Comparison of ENCODE assay signal across 8 cellular contexts in the genomic region with DNA sequence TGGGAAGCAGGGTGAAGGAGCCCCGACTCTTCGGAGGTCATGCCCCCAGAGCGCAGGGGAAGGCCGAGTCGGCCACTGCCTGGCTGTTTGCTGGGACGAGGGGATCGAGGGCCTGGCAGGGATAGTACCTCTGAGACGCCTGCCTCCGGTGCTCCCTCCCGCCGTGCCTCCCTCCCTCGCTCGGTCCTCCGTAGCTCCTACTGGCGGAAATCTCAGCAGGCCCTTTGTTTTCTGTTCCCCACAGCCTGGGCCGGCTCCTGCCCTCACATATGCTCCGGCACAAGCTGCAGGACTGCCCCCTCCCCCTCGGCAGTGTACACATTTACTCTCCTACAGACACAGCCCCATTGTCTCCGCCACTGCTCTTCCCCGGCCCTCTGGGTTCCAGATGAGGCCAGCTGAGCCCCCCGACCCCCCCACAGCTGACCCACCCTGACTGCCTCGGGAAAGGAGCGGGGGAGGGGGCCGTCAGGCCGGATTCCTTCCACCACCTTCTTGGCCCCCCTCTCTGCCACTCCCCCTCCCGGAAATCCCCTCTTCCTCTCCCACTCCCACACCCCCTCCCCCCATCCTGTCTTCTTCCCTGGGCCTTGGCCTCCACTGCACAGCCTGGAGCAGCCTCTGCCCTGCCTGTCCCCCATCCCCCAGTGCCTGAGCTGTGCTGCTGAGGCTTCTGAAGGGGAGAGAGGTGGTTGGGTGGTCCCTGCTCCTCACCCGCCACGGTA. TPM values are rescaled to one million over a fixed set of nuclear protein-coding genes. Genes with fewer than 3 reads are reported as not detected.
DNase-seq lines count a peak whose midpoint lies in the region; ATAC-seq, FAIRE-seq and TF ChIP-seq lines count a peak whose summit lies in the region.

No MANE protein-coding gene starts in this region.

- H3K9ac ChIP-seq in rectal smooth muscle tissue (ENCODE audit: low read length) = peak overlapping the region; percentile 51

- peaks cover 3% of the 10 kb centered on the region for H3K36me3 Mint-ChIP-seq in activated T-cell treated with anti-CD3 and anti-CD28 coated beads, Interleukin-2, amount 50 U/mL, for 4 hours (ENCODE audit: insufficient read depth)

- no peak for DNase-seq in activated T-cell treated with anti-CD3 and anti-CD28 coated beads, Interleukin-2, amount 50 U/mL, for 4 hours
- DNase-seq in activated T-cell treated with anti-CD3 and anti-CD28 coated beads, Interleukin-2, amount 50 U/mL, for 48 hours = no peak
- peak; percentile 53 to 75 for DNase-seq in NCI-H524 (lab: John Stamatoyannopoulos, UW)
- DNase-seq in astrocyte of the cerebellum (ENCODE audit: low read depth) = no peak
- DNase-seq in hypothalamus (lab: John Stamatoyannopoulos, UW) = peak in 49 of 51 donors; percentile 31 to 96 (median 82)
- no peak for DNase-seq in D721Med (ENCODE audit: insufficient read length, low spot score)

- H3K9me3 Mint-ChIP-seq in activated T-cell treated with anti-CD3 and anti-CD28 coated beads, Interleukin-2, amount 50 U/mL, for 4 hours = no peaks in the 10 kb centered on the region

- H3K27ac ChIP-seq in rectal smooth muscle tissue (ENCODE audit: low read depth, low read length) = peak overlapping the region; percentile 16

- peak overlapping the region; percentile 91 for H3K4me3 Mint-ChIP-seq in activated T-cell treated with anti-CD3 and anti-CD28 coated beads, Interleukin-2, amount 50 U/mL, for 4 hours

- no peaks in the 10 kb centered on the region for H3K27me3 ChIP-seq in rectal smooth muscle tissue (ENCODE audit: control insufficient read depth, insufficient read depth, low read length)

- no peak for FAIRE-seq in D721Med (lab: Jason Lieb, UNC)

- peak overlapping the region; percentile 65 for H3K4me3 ChIP-seq in astrocyte of the cerebellum (ENCODE audit: low read depth, low read length)
- peak overlapping the region; percentile 84 for H3K4me3 ChIP-seq in rectal smooth muscle tissue (ENCODE audit: low read length)

- TF ChIP-seq CTCF in astrocyte of the cerebellum (IDR thresholded peaks at IDR 0.05; ENCODE audit: low read depth, low read length, missing control alignments) (no peak), D721Med (IDR thresholded peaks at IDR 0.05; ENCODE audit: insufficient read depth, missing control alignments) (no peak)

- H3K27me3 Mint-ChIP-seq in activated T-cell treated with anti-CD3 and anti-CD28 coated beads, Interleukin-2, amount 50 U/mL, for 4 hours (ENCODE audit: low read depth) = no peaks in the 10 kb centered on the region

- H3K36me3 ChIP-seq in rectal smooth muscle tissue (ENCODE audit: control insufficient read depth, insufficient read depth, low read length) = peaks cover 22% of the 10 kb centered on the region

- peaks cover 25% of the 10 kb centered on the region for H3K4me1 Mint-ChIP-seq in activated T-cell treated with anti-CD3 and anti-CD28 coated beads, Interleukin-2, amount 50 U/mL, for 4 hours (ENCODE audit: low read depth)

- no peak for ATAC-seq in activated T-cell treated with anti-CD3 and anti-CD28 coated beads, Interleukin-2, amount 50 U/mL, for 4 hours
- no peak for ATAC-seq in GM18867 (IDR thresholded peaks at IDR 0.05; ENCODE audit: unreplicated experiment)

- H3K4me1 ChIP-seq in rectal smooth muscle tissue (ENCODE audit: control insufficient read depth, insufficient read depth, low read length) = peaks cover 13% of the 10 kb centered on the region

- in situ Hi-C loops in astrocyte of the cerebellum (cut with HindIII; ENCODE audit: low sequenced_read_pairs) = loop anchor here (5.0 kb wide), 1 partner anchor 42 kb away; no protein-coding TSS in a partner anchor

RNA-seq across cellular contexts. Expression of a gene that starts 1.4 kb away (rescaled TPM):
- 100 to 1,000 TPM; 221 to 247 (median 229) TPM for total RNA-seq in activated T-cell treated with anti-CD3 and anti-CD28 coated beads, Interleukin-2, amount 50 U/mL, for 4 hours

RNA-seq across cellular contexts. Expression of a gene that starts 16.6 kb away (rescaled TPM):
- 1 to 10 TPM; 5.8 to 7.7 (median 7.6) TPM for total RNA-seq in activated T-cell treated with anti-CD3 and anti-CD28 coated beads, Interleukin-2, amount 50 U/mL, for 4 hours

RNA-seq across cellular contexts. Expression of a gene that starts 19.2 kb away (rescaled TPM):
- total RNA-seq in activated T-cell treated with anti-CD3 and anti-CD28 coated beads, Interleukin-2, amount 50 U/mL, for 4 hours = 10 to 100 TPM; 20.8 to 28.5 (median 23.8) TPM

RNA-seq across cellular contexts. Expression of a gene that starts 25.4 kb away (rescaled TPM):
- total RNA-seq in activated T-cell treated with anti-CD3 and anti-CD28 coated beads, Interleukin-2, amount 50 U/mL, for 4 hours = 1,000 to 10,000 TPM; 2,218 to 2,392 (median 2,312) TPM

RNA-seq across cellular contexts. Expression of a gene that starts 27.5 kb away (rescaled TPM):
- total RNA-seq in activated T-cell treated with anti-CD3 and anti-CD28 coated beads, Interleukin-2, amount 50 U/mL, for 4 hours = 100 to 1,000 TPM in 1 of 3 donors, 10 to 100 TPM in 2; 11.3 to 100 (median 14.1) TPM

Comparison
In these comparisons a context has a peak if more than half of its experiments do, and no peak if none do; other contexts are left out.
1. DNase-seq: peak in NCI-H524 (2 of 2) and hypothalamus (49 of 51); none in activated T-cell treated with anti-CD3 and anti-CD28 coated beads, Interleukin-2, amount 50 U/mL, for 4 hours (single experiment), activated T-cell treated with anti-CD3 and anti-CD28 coated beads, Interleukin-2, amount 50 U/mL, for 48 hours (0 of 2), astrocyte of the cerebellum (single experiment) and D721Med (single experiment).